In genomic region chr22:20139391-20140106, GRCh38 we compare ENCODE assay signal across 23 cellular contexts. TPM values are rescaled to one million over a fixed set of nuclear protein-coding genes. Genes with fewer than 3 reads are reported as not detected.
DNase-seq lines count a peak whose midpoint lies in the region; ATAC-seq, FAIRE-seq and TF ChIP-seq lines count a peak whose summit lies in the region.
"Had no signal": no experiment of that assay in that cellular context is flagged by ENCODE, and none has a peak within 500 bp of the region (broad histone marks: within the 10 kb centered on the region; RNA-seq: fewer than 3 reads in every experiment).

No MANE protein-coding gene starts in this region.

- no peak for FAIRE-seq in RCC 7860 (lab: Jason Lieb, UNC)
- FAIRE-seq: D721Med had no signal

- BruUV-seq in A673 (replicated peaks; lab: Mats Ljungman, UMichigan), result TSS peak; percentile 43

- POLR2A ChIA-PET in A673 (lab: Charles Lee; ENCODE audit: low non-redundant PET) (no interaction called here), WTC11 (lab: Charles Lee) (interaction anchor here (0.6 kb wide), 1 partner anchor 22 kb away, joined by 3 read pairs; the partner anchor contains the start of gene TRMT2A)
- POLR2A ChIA-PET in CD8-positive, alpha-beta memory T cell (lab: Charles Lee), result no interaction called here

- no peaks in the 10 kb centered on the region for H3K9me3 Mint-ChIP-seq in WTC11
- no peaks in the 10 kb centered on the region for H3K9me3 Mint-ChIP-seq in stimulated activated memory B cell treated with anti-CD40 and anti-IgM and Interleukin-4, amounts not matched to agents 10 μg/mL and 1 μg/mL and 100 μg/mL, for 72 hours
- no peaks in the 10 kb centered on the region for H3K9me3 Mint-ChIP-seq in CD8-positive, alpha-beta memory T cell
- H3K9me3 Mint-ChIP-seq: CD4-positive, alpha-beta memory T cell had no signal

- ATAC-seq in WTC11, result no peak
- ATAC-seq in left colon, result peak; percentile 30
- no peak for ATAC-seq in stimulated activated memory B cell treated with anti-CD40 and anti-IgM and Interleukin-4, amounts not matched to agents 10 μg/mL and 1 μg/mL and 100 μg/mL, for 72 hours

- intact Hi-C loops in A673 (cut with micrococcal nuclease; ENCODE audit: unreplicated experiment), result no loop called here
- intact Hi-C loops in left colon (cut with DNase I, micrococcal nuclease), result no loop called here

- H3K4me3 Mint-ChIP-seq in WTC11, result no peak overlapping the region
- no peak overlapping the region for H3K4me3 Mint-ChIP-seq in stimulated activated memory B cell treated with anti-CD40 and anti-IgM and Interleukin-4, amounts not matched to agents 10 μg/mL and 1 μg/mL and 100 μg/mL, for 72 hours
- H3K4me3 Mint-ChIP-seq in CD8-positive, alpha-beta memory T cell, result no peak overlapping the region
- H3K4me3 Mint-ChIP-seq: CD4-positive, alpha-beta memory T cell had no signal

- no peaks in the 10 kb centered on the region for H3K9me3 ChIP-seq in A673 (ENCODE audit: low read depth, low read length, poor library complexity, severe bottlenecking)
- no peaks in the 10 kb centered on the region for H3K9me3 ChIP-seq in CD8-positive, alpha-beta memory T cell (ENCODE audit: low read length)
- H3K9me3 ChIP-seq: BLaER1 treated with 17β-estradiol and CSF1 and Interleukin-3, amounts not matched to agents 10 nM and 100 nM had no signal

- H3K36me3 ChIP-seq in A673 (ENCODE audit: insufficient read depth, low read length, poor library complexity, severe bottlenecking), result no peaks in the 10 kb centered on the region
- no peaks in the 10 kb centered on the region for H3K36me3 ChIP-seq in CD8-positive, alpha-beta memory T cell (ENCODE audit: insufficient read depth, low read length)

- peak overlapping the region; percentile 19; the same call in 1 of the 2 replicates for H3K27ac Mint-ChIP-seq in WTC11
- no peak overlapping the region for H3K27ac Mint-ChIP-seq in stimulated activated memory B cell treated with anti-CD40 and anti-IgM and Interleukin-4, amounts not matched to agents 10 μg/mL and 1 μg/mL and 100 μg/mL, for 72 hours
- peak overlapping the region in 2 of 8 donors; percentile 22 to 36 for H3K27ac Mint-ChIP-seq in CD8-positive, alpha-beta memory T cell

- no peak for TF ChIP-seq CTCF in A673 (conservative IDR thresholded peaks at IDR 0.05; ENCODE audit: low read depth, low read length)
- TF ChIP-seq CTCF in WTC11 (IDR thresholded peaks at IDR 0.05), result no peak

- no peaks in the 10 kb centered on the region for H3K36me3 Mint-ChIP-seq in WTC11
- H3K36me3 Mint-ChIP-seq in stimulated activated memory B cell treated with anti-CD40 and anti-IgM and Interleukin-4, amounts not matched to agents 10 μg/mL and 1 μg/mL and 100 μg/mL, for 72 hours, result peaks cover 31% of the 10 kb centered on the region
- peaks cover 0 to 25% (median 1%) of the 10 kb centered on the region in 3 donors for H3K36me3 Mint-ChIP-seq in CD8-positive, alpha-beta memory T cell

- H3K27me3 Mint-ChIP-seq in WTC11 (ENCODE audit: low read depth), result no peaks in the 10 kb centered on the region
- no peaks in the 10 kb centered on the region for H3K27me3 Mint-ChIP-seq in stimulated activated memory B cell treated with anti-CD40 and anti-IgM and Interleukin-4, amounts not matched to agents 10 μg/mL and 1 μg/mL and 100 μg/mL, for 72 hours
- H3K27me3 Mint-ChIP-seq in CD8-positive, alpha-beta memory T cell, result no peaks in the 10 kb centered on the region
- H3K27me3 Mint-ChIP-seq: CD4-positive, alpha-beta memory T cell had no signal

- CTCF ChIA-PET in A673 (lab: Charles Lee) (interaction anchor here (0.6 kb wide), 1 partner anchor 16 kb away, joined by 3 read pairs; no protein-coding TSS in a partner anchor), WTC11 (lab: Charles Lee) (interaction anchor here (0.7 kb wide), 1 partner anchor 18 kb away, joined by 3 read pairs; no protein-coding TSS in a partner anchor)
- CTCF ChIA-PET in CD8-positive, alpha-beta memory T cell (lab: Charles Lee), result interaction anchor here (2.5 kb wide), 1 partner anchor 10 kb away, joined by 9 read pairs; no protein-coding TSS in a partner anchor

- H3K27ac ChIP-seq in A673 (ENCODE audit: low read depth, low read length, poor library complexity, severe bottlenecking), result no peak overlapping the region
- no peak overlapping the region for H3K27ac ChIP-seq in CD8-positive, alpha-beta memory T cell (ENCODE audit: low read depth, low read length)
- H3K27ac ChIP-seq: 22Rv1; BLaER1 treated with 17β-estradiol and CSF1 and Interleukin-3, amounts not matched to agents 10 nM and 100 nM had no signal

- no peak overlapping the region for H3K4me3 ChIP-seq in A673 (ENCODE audit: low read depth, low read length, poor library complexity, severe bottlenecking)
- H3K4me3 ChIP-seq in CD8-positive, alpha-beta memory T cell (ENCODE audit: low read length), result no peak overlapping the region
- H3K4me3 ChIP-seq: BLaER1 treated with 17β-estradiol and CSF1 and Interleukin-3, amounts not matched to agents 10 nM and 100 nM had no signal

- H3K4me1 ChIP-seq in A673 (ENCODE audit: insufficient read depth, low read length, poor library complexity, severe bottlenecking), result no peaks in the 10 kb centered on the region
- H3K4me1 ChIP-seq in CD8-positive, alpha-beta memory T cell (ENCODE audit: insufficient read depth, low read length), result peaks cover 3% of the 10 kb centered on the region

- H3K27me3 ChIP-seq in A673 (replicated peaks; ENCODE audit: insufficient read depth, low read depth, low read length, poor library complexity), result no peaks in the 10 kb centered on the region
- H3K27me3 ChIP-seq in CD8-positive, alpha-beta memory T cell (ENCODE audit: insufficient read depth, low read length, poor library complexity, severe bottlenecking), result no peaks in the 10 kb centered on the region
- H3K27me3 ChIP-seq: BLaER1 treated with 17β-estradiol and CSF1 and Interleukin-3, amounts not matched to agents 10 nM and 100 nM had no signal

- no peaks in the 10 kb centered on the region for H3K4me1 Mint-ChIP-seq in WTC11
- peaks cover 30% of the 10 kb centered on the region for H3K4me1 Mint-ChIP-seq in stimulated activated memory B cell treated with anti-CD40 and anti-IgM and Interleukin-4, amounts not matched to agents 10 μg/mL and 1 μg/mL and 100 μg/mL, for 72 hours
- peaks cover 6 to 34% (median 9%) of the 10 kb centered on the region in 3 donors for H3K4me1 Mint-ChIP-seq in CD8-positive, alpha-beta memory T cell

- DNase-seq in NCI-H345 treated with DMSO at 0.1 percent for 48 hours (lab: John Stamatoyannopoulos, UW; ENCODE audit: unreplicated experiment) (peak; percentile 8), NCI-H345 (lab: John Stamatoyannopoulos, UW) (no peak), A673 (ENCODE audit: low spot score) (no peak), WTC11 (ENCODE audit: low spot score) (no peak), left colon (no peak), RCC 7860 (ENCODE audit: low spot score) (no peak)
- no peak for DNase-seq in CD8-positive, alpha-beta memory T cell
- DNase-seq: CD4-positive, alpha-beta memory T cell; EL; GF-D8; KBM-7; MM.1S; NCI-H1048; NCI-H1417 treated with DMSO at 0.1 percent for 48 hours; NCI-H187; NCI-H510A; NCI-H82; SHP77 had no signal

TF ChIP-seq in WTC11, 78 proteins besides CTCF, POLR2A, EP300 and RAD21:
- TF ChIP-seq ZNF263 (CRISPR knock-in tag; IDR thresholded peaks at IDR 0.05; ENCODE audit: low read depth) (no peak), MXD4 (CRISPR knock-in tag; IDR thresholded peaks at IDR 0.05; ENCODE audit: borderline replicate concordance) (no peak)

RNA-seq across cellular contexts. Expression of gene ZDHHC8, which starts 7.9 kb away (rescaled TPM):
- total RNA-seq in A673 (2021), result 58.8 and 60.2 TPM in 2 replicates
- total RNA-seq in WTC11 (2021), result 72.3 to 79.7 TPM (median 77.6 TPM) in 3 replicates
- total RNA-seq in left colon, result 10 to 100 TPM; 36.9 to 37.0 TPM
- total RNA-seq in CD8-positive, alpha-beta memory T cell, result 10 to 100 TPM; 74.7 to 80.7 TPM
- 4.4 TPM for polyA plus RNA-seq in CD8-positive, alpha-beta memory T cell

RNA-seq across cellular contexts. Expression of gene CCDC188, which starts 11.3 kb away (rescaled TPM):
- not detected in 2 replicates for total RNA-seq in A673 (2021)
- total RNA-seq in WTC11 (2021), result not detected in 3 replicates
- 1 to 10 TPM in 1 of 2 donors, under 1 TPM in 1; 0.58 to 1.5 TPM for total RNA-seq in left colon
- total RNA-seq in CD8-positive, alpha-beta memory T cell, result not detected
- polyA plus RNA-seq in CD8-positive, alpha-beta memory T cell, result not detected
- total RNA-seq: CD4-positive, alpha-beta memory T cell; H4 had no signal
- polyA plus RNA-seq: CD4-positive, alpha-beta memory T cell had no signal

RNA-seq across cellular contexts. Expression of gene TRMT2A, which starts 22.5 kb away (rescaled TPM):
- total RNA-seq in A673 (2021) (68.1 and 71.1 TPM in 2 replicates), WTC11 (2021) (52.0 to 68.6 TPM (median 53.7 TPM) in 3 replicates), left colon (10 to 100 TPM; 33.3 to 36.4 TPM)
- 100 to 1,000 TPM; 108 to 121 TPM for total RNA-seq in CD8-positive, alpha-beta memory T cell
- polyA plus RNA-seq in CD8-positive, alpha-beta memory T cell, result 35.6 TPM

RNA-seq across cellular contexts. Expression of gene RANBP1, which starts 23.6 kb away (rescaled TPM):
- total RNA-seq in A673 (2021) (501 and 509 TPM in 2 replicates), WTC11 (2021) (379 to 443 TPM (median 400 TPM) in 3 replicates), left colon (10 to 100 TPM; 57.2 to 80.3 TPM)
- 100 to 1,000 TPM; 436 to 459 TPM for total RNA-seq in CD8-positive, alpha-beta memory T cell
- polyA plus RNA-seq in CD8-positive, alpha-beta memory T cell, result 102 TPM

RNA-seq across cellular contexts. Expression of gene DGCR8, which starts 59.5 kb away (rescaled TPM):
- total RNA-seq in A673 (2021), result 63.2 and 74.8 TPM in 2 replicates
- 39.5 to 55.0 TPM (median 41.2 TPM) in 3 replicates for total RNA-seq in WTC11 (2021)
- 10 to 100 TPM; 32.7 to 46.8 TPM for total RNA-seq in left colon
- 10 to 100 TPM; 68.6 to 73.8 TPM for total RNA-seq in CD8-positive, alpha-beta memory T cell
- polyA plus RNA-seq in CD8-positive, alpha-beta memory T cell, result 10.6 TPM
